ENCODE assay signal across 8 cellular contexts in genomic region chr1:1402081-1402900, GRCh38. TPM values are rescaled to one million over a fixed set of nuclear protein-coding genes. Genes with fewer than 3 reads are reported as not detected.
A peak's percentile ranks its signal among the peaks of the same experiment; 100 is the strongest.
DNase-seq lines count a peak whose midpoint lies in the region; ATAC-seq and TF ChIP-seq lines count a peak whose summit lies in the region.

No MANE protein-coding gene starts in this region.

- no peak overlapping the region for H2AFZ ChIP-seq in neural cell (ENCODE audit: low read depth, low read length)

- no peaks in the 10 kb centered on the region for H3K27me3 Mint-ChIP-seq in dendritic cell treated with granulocyte-macrophage colony-stimulating factor and Interleukin-4, amounts not matched to agents 40 ng/mL and 50 ng/mL, for 4 days

- H3K4me2 ChIP-seq in neural cell (ENCODE audit: low read length): no peak overlapping the region

- H3K9ac ChIP-seq in neural cell (ENCODE audit: low read length): no peak overlapping the region

- no peak for TF ChIP-seq RAD21 in neural cell (conservative IDR thresholded peaks at IDR 0.05)

- intact Hi-C loops in dendritic cell treated with granulocyte-macrophage colony-stimulating factor and Interleukin-4, amounts not matched to agents 40 ng/mL and 50 ng/mL, for 4 days (cut with micrococcal nuclease): no loop called here

- H3K79me2 ChIP-seq in neural cell (replicated peaks; ENCODE audit: insufficient read depth, low read length): peaks cover 41% of the 10 kb centered on the region

- TF ChIP-seq EP300 in neural cell (conservative IDR thresholded peaks at IDR 0.05; ENCODE audit: poor library complexity, severe bottlenecking): no peak

- peak; percentile 52 for TF ChIP-seq CTCF in neural cell (IDR thresholded peaks at IDR 0.05; ENCODE audit: poor library complexity, severe bottlenecking)

- H3K4me3 ChIP-seq in neural cell (ENCODE audit: low read length): no peak overlapping the region

- no peak overlapping the region for H3K4me3 Mint-ChIP-seq in dendritic cell treated with granulocyte-macrophage colony-stimulating factor and Interleukin-4, amounts not matched to agents 40 ng/mL and 50 ng/mL, for 4 days

- H3K9me2 ChIP-seq in neural cell (ENCODE audit: insufficient read depth, low read length): no peaks in the 10 kb centered on the region

- no peaks in the 10 kb centered on the region for H3K9me3 ChIP-seq in neural cell (ENCODE audit: low read length)

- peak overlapping the region; percentile 72 for H3K27ac Mint-ChIP-seq in dendritic cell treated with granulocyte-macrophage colony-stimulating factor and Interleukin-4, amounts not matched to agents 40 ng/mL and 50 ng/mL, for 4 days

- peaks cover 96% of the 10 kb centered on the region for H3K36me3 Mint-ChIP-seq in dendritic cell treated with granulocyte-macrophage colony-stimulating factor and Interleukin-4, amounts not matched to agents 40 ng/mL and 50 ng/mL, for 4 days (ENCODE audit: low read depth)

- H4K20me1 ChIP-seq in neural cell (ENCODE audit: insufficient read depth): no peaks in the 10 kb centered on the region

- H3K4me1 Mint-ChIP-seq in dendritic cell treated with granulocyte-macrophage colony-stimulating factor and Interleukin-4, amounts not matched to agents 40 ng/mL and 50 ng/mL, for 4 days (ENCODE audit: low read depth): peaks cover 65% of the 10 kb centered on the region

- H3K36me3 ChIP-seq in neural cell (ENCODE audit: insufficient read depth, low read length): no peaks in the 10 kb centered on the region

- H3F3A ChIP-seq in neural cell (ENCODE audit: insufficient read depth, low read length, poor library complexity, severe bottlenecking): no peaks in the 10 kb centered on the region

- no peaks in the 10 kb centered on the region for H3K9me3 Mint-ChIP-seq in dendritic cell treated with granulocyte-macrophage colony-stimulating factor and Interleukin-4, amounts not matched to agents 40 ng/mL and 50 ng/mL, for 4 days

- ATAC-seq in HG03135 (IDR thresholded peaks at IDR 0.05; ENCODE audit: unreplicated experiment): no peak
- no peak for ATAC-seq in GM18861 (IDR thresholded peaks at IDR 0.05; ENCODE audit: unreplicated experiment)

- H3K27ac ChIP-seq in neural cell (ENCODE audit: low read length): no peak overlapping the region

- DNase-seq in DMS53 (lab: John Stamatoyannopoulos, UW) (peak; percentile 83), DMS53 treated with DMSO at 0.1 percent for 48 hours (lab: John Stamatoyannopoulos, UW; ENCODE audit: unreplicated experiment) (no peak), HT-29 (ENCODE audit: low spot score) (peak; percentile 74), SKM-1 treated with dmso at 0.1 percent for 144 hours (lab: John Stamatoyannopoulos, UW; ENCODE audit: unreplicated experiment) (peak; percentile 65)

- H3K27me3 ChIP-seq in neural cell (ENCODE audit: insufficient read depth, low read depth, low read length): no peaks in the 10 kb centered on the region

TF ChIP-seq in neural cell, 6 proteins besides CTCF, POLR2A, EP300 and RAD21:
- TF ChIP-seq MXI1 (conservative IDR thresholded peaks at IDR 0.05; ENCODE audit: poor library complexity, severe bottlenecking) (no peak), SMC3 (conservative IDR thresholded peaks at IDR 0.05; ENCODE audit: poor library complexity) (no peak), POLR2AphosphoS5 (IDR thresholded peaks at IDR 0.05) (no peak), TAF1 (IDR thresholded peaks at IDR 0.05; ENCODE audit: low read depth) (no peak), EZH2 (IDR thresholded peaks at IDR 0.05; ENCODE audit: borderline replicate concordance, insufficient read depth, low read length, poor library complexity, severe bottlenecking) (no peak)
- TF ChIP-seq, protein P1, sequence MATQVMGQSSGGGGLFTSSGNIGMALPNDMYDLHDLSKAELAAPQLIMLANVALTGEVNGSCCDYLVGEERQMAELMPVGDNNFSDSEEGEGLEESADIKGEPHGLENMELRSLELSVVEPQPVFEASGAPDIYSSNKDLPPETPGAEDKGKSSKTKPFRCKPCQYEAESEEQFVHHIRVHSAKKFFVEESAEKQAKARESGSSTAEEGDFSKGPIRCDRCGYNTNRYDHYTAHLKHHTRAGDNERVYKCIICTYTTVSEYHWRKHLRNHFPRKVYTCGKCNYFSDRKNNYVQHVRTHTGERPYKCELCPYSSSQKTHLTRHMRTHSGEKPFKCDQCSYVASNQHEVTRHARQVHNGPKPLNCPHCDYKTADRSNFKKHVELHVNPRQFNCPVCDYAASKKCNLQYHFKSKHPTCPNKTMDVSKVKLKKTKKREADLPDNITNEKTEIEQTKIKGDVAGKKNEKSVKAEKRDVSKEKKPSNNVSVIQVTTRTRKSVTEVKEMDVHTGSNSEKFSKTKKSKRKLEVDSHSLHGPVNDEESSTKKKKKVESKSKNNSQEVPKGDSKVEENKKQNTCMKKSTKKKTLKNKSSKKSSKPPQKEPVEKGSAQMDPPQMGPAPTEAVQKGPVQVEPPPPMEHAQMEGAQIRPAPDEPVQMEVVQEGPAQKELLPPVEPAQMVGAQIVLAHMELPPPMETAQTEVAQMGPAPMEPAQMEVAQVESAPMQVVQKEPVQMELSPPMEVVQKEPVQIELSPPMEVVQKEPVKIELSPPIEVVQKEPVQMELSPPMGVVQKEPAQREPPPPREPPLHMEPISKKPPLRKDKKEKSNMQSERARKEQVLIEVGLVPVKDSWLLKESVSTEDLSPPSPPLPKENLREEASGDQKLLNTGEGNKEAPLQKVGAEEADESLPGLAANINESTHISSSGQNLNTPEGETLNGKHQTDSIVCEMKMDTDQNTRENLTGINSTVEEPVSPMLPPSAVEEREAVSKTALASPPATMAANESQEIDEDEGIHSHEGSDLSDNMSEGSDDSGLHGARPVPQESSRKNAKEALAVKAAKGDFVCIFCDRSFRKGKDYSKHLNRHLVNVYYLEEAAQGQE (IDR thresholded peaks at IDR 0.05; ENCODE audit: borderline replicate concordance): no peak

RNA-seq across cellular contexts. Expression of gene CCNL2, which starts 3.2 kb away (rescaled TPM):
- 200 and 243 TPM in 2 replicates for total RNA-seq in HT-29 (2014; rRNA removed; shearing (Covaris generic))
- polyA plus RNA-seq in neural cell: 696 and 734 TPM in 2 replicates
- polyA minus RNA-seq in neural cell: 227 and 231 TPM in 2 replicates

RNA-seq across cellular contexts. Expression of gene MRPL20, which starts 4.8 kb away (rescaled TPM):
- total RNA-seq in HT-29 (2014; rRNA removed; shearing (Covaris generic)): 235 and 276 TPM in 2 replicates
- polyA plus RNA-seq in neural cell: 168 and 204 TPM in 2 replicates
- polyA minus RNA-seq in neural cell: 57.1 and 64.8 TPM in 2 replicates

RNA-seq across cellular contexts. Expression of gene ANKRD65, which starts 18.8 kb away (rescaled TPM):
- total RNA-seq in HT-29 (2014; rRNA removed; shearing (Covaris generic)): 0.44 and 1.4 TPM in 2 replicates
- polyA plus RNA-seq in neural cell: 0.28 TPM in 1 of 2 replicates, not detected in the other
- polyA minus RNA-seq in neural cell: not detected in 2 replicates

RNA-seq across cellular contexts. Expression of gene AURKAIP1, which starts 27.3 kb away (rescaled TPM):
- 377 and 383 TPM in 2 replicates for total RNA-seq in HT-29 (2014; rRNA removed; shearing (Covaris generic))
- polyA plus RNA-seq in neural cell: 104 and 119 TPM in 2 replicates
- 29.9 and 31.1 TPM in 2 replicates for polyA minus RNA-seq in neural cell

RNA-seq across cellular contexts. Expression of gene VWA1, which starts 33.2 kb away (rescaled TPM):
- 220 and 232 TPM in 2 replicates for total RNA-seq in HT-29 (2014; rRNA removed; shearing (Covaris generic))
- 0.88 and 1.4 TPM in 2 replicates for polyA plus RNA-seq in neural cell
- 0.81 and 1.5 TPM in 2 replicates for polyA minus RNA-seq in neural cell
